Comparison of ENCODE assay signal across 9 cellular contexts in the genomic region with DNA sequence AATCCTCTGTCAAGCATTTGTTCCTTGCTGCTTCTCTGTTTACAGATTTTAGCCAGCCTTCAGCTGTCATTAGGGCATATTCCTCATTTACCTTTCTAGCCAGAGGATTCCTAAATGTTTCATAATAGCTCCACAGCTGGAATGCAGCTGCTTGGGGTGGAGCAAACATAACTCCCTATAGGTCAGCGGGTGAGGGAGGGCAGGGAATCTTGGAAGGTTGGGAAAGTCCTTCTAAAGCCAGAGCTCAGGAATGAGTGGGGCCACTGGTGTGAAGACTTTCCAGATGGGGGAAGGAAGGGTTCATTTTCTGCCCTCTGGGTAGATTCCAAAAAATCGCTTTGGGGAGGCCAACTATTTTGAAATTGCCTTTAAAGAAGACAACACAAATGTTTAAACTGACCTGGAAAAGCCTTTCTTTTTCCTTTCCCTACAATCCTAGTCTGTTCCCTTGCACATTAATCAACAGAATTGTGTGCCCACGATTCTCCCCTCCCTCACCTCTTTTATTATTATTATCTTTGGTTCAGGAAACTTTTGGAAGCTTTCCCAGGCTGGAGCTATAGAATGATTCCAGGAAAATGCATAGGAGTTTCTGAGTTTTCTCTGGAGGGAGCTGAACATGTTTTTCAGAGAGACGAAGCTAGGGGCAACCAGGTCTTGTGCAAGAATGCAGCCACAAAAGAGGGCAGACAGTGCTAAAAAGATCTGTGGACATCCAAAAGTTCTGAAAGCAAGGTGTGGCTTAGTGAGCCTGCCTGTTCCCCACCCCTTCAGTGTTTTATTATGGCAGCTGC. TPM values are rescaled to one million over a fixed set of nuclear protein-coding genes. Genes with fewer than 3 reads are reported as not detected.
A peak's percentile ranks its signal among the peaks of the same experiment; 100 is the strongest.
DNase-seq lines count a peak whose midpoint lies in the region; ATAC-seq and TF ChIP-seq lines count a peak whose summit lies in the region.
"Had no signal": no experiment of that assay in that cellular context is flagged by ENCODE, and none has a peak within 500 bp of the region (broad histone marks: within the 10 kb centered on the region; RNA-seq: fewer than 3 reads in every experiment).

No MANE protein-coding gene starts in this region.

- no peak for TF ChIP-seq EP300 in suprapubic skin (IDR thresholded peaks at IDR 0.05)

- H3K27me3 ChIP-seq in liver (ENCODE audit: control insufficient read depth in 4 of 4, insufficient read depth in 4 of 4, low read length in 3 of 4) (no peaks in the 10 kb centered on the region), suprapubic skin (no peaks in the 10 kb centered on the region)

- H3K9me3 ChIP-seq in liver (ENCODE audit: control insufficient read depth in 4 of 4, low read length in 3 of 4) (no peaks in the 10 kb centered on the region), suprapubic skin (no peaks in the 10 kb centered on the region)

- ATAC-seq in HG03025 (IDR thresholded peaks at IDR 0.05; ENCODE audit: low FRiP score, unreplicated experiment) (no peak), GM18511 (IDR thresholded peaks at IDR 0.05; ENCODE audit: unreplicated experiment) (no peak)
- ATAC-seq: activated CD8-positive, alpha-beta T cell treated with anti-CD3 and anti-CD28 coated beads for 36 hours had no signal

- DNase-seq in LHCN-M2 (ENCODE audit: low read depth), result peak; percentile 80
- peak; percentile 40 for DNase-seq in choroid plexus epithelial cell (ENCODE audit: low read depth)
- no peak for DNase-seq in suprapubic skin (ENCODE audit: low spot score in 2 of 2)
- no peak for DNase-seq in hippocampal formation (lab: John Stamatoyannopoulos, UW)
- DNase-seq in NCI-H345 treated with DMSO at 0.1 percent for 48 hours (lab: John Stamatoyannopoulos, UW; ENCODE audit: unreplicated experiment), result no peak
- DNase-seq: activated CD8-positive, alpha-beta T cell treated with anti-CD3 and anti-CD28 coated beads for 36 hours had no signal

- H3K36me3 ChIP-seq in liver (ENCODE audit: control insufficient read depth in 4 of 4, insufficient read depth in 3 of 4, low read depth in 1 of 4, low read length in 3 of 4) (no peaks in the 10 kb centered on the region), suprapubic skin (no peaks in the 10 kb centered on the region)

- peak overlapping the region in 1 of 2 donors; percentile 61 for H3K9ac ChIP-seq in liver (ENCODE audit: low read depth in 1 of 2, low read length in 2 of 2)

- peak; percentile 41 to 63 for TF ChIP-seq RAD21 in liver (IDR thresholded peaks at IDR 0.05)

- peaks cover 25 to 64% (median 54%) of the 10 kb centered on the region in 4 donors for H3K4me1 ChIP-seq in liver (ENCODE audit: control insufficient read depth in 4 of 4, insufficient read depth in 4 of 4, low read length in 3 of 4)
- peaks cover 71% of the 10 kb centered on the region for H3K4me1 ChIP-seq in suprapubic skin

- H3K4me3 ChIP-seq in choroid plexus epithelial cell (ENCODE audit: low read depth, low read length) (no peak overlapping the region), liver (ENCODE audit: low read depth in 1 of 3, low read length in 3 of 3) (no peak overlapping the region), suprapubic skin (no peak overlapping the region)

- TF ChIP-seq CTCF in choroid plexus epithelial cell (conservative IDR thresholded peaks at IDR 0.05; ENCODE audit: low read depth, low read length) (no peak), liver (IDR thresholded peaks at IDR 0.05; ENCODE audit: low read depth, low read length, missing input control) (no peak), suprapubic skin (IDR thresholded peaks at IDR 0.05) (no peak)

- H3K27ac ChIP-seq in liver (ENCODE audit: low read depth in 1 of 2, low read length in 2 of 2) (peak overlapping the region; percentile 97 to 99), suprapubic skin (peak overlapping the region; percentile 96)

- 14% methylated on average over 4 of the region's 4 CpGs for WGBS in liver
- 22% methylated on average over 4 of the region's 4 CpGs for WGBS in suprapubic skin

- no peak for TF ChIP-seq POLR2A in suprapubic skin (IDR thresholded peaks at IDR 0.05)

TF ChIP-seq in liver, 16 proteins besides CTCF, POLR2A, EP300 and RAD21:
- no peak for TF ChIP-seq YY1 (IDR thresholded peaks at IDR 0.05)
- peak in 1 of 2 donors; percentile 11 for TF ChIP-seq GABPA (IDR thresholded peaks at IDR 0.05 in 1 of 2, conservative IDR thresholded peaks at IDR 0.05 in 1 of 2)
- TF ChIP-seq, protein P1, sequence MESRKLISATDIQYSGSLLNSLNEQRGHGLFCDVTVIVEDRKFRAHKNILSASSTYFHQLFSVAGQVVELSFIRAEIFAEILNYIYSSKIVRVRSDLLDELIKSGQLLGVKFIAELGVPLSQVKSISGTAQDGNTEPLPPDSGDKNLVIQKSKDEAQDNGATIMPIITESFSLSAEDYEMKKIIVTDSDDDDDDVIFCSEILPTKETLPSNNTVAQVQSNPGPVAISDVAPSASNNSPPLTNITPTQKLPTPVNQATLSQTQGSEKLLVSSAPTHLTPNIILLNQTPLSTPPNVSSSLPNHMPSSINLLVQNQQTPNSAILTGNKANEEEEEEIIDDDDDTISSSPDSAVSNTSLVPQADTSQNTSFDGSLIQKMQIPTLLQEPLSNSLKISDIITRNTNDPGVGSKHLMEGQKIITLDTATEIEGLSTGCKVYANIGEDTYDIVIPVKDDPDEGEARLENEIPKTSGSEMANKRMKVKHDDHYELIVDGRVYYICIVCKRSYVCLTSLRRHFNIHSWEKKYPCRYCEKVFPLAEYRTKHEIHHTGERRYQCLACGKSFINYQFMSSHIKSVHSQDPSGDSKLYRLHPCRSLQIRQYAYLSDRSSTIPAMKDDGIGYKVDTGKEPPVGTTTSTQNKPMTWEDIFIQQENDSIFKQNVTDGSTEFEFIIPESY (IDR thresholded peaks at IDR 0.05), result peak; percentile 38
- TF ChIP-seq, protein P2, sequence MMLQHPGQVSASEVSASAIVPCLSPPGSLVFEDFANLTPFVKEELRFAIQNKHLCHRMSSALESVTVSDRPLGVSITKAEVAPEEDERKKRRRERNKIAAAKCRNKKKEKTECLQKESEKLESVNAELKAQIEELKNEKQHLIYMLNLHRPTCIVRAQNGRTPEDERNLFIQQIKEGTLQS (IDR thresholded peaks at IDR 0.05), result no peak
- TF ChIP-seq, protein P3, sequence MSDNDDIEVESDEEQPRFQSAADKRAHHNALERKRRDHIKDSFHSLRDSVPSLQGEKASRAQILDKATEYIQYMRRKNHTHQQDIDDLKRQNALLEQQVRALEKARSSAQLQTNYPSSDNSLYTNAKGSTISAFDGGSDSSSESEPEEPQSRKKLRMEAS (IDR thresholded peaks at IDR 0.05), result peak; percentile 89
- TF ChIP-seq, protein P4, sequence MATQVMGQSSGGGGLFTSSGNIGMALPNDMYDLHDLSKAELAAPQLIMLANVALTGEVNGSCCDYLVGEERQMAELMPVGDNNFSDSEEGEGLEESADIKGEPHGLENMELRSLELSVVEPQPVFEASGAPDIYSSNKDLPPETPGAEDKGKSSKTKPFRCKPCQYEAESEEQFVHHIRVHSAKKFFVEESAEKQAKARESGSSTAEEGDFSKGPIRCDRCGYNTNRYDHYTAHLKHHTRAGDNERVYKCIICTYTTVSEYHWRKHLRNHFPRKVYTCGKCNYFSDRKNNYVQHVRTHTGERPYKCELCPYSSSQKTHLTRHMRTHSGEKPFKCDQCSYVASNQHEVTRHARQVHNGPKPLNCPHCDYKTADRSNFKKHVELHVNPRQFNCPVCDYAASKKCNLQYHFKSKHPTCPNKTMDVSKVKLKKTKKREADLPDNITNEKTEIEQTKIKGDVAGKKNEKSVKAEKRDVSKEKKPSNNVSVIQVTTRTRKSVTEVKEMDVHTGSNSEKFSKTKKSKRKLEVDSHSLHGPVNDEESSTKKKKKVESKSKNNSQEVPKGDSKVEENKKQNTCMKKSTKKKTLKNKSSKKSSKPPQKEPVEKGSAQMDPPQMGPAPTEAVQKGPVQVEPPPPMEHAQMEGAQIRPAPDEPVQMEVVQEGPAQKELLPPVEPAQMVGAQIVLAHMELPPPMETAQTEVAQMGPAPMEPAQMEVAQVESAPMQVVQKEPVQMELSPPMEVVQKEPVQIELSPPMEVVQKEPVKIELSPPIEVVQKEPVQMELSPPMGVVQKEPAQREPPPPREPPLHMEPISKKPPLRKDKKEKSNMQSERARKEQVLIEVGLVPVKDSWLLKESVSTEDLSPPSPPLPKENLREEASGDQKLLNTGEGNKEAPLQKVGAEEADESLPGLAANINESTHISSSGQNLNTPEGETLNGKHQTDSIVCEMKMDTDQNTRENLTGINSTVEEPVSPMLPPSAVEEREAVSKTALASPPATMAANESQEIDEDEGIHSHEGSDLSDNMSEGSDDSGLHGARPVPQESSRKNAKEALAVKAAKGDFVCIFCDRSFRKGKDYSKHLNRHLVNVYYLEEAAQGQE (IDR thresholded peaks at IDR 0.05), result peak; percentile 64
- peak; percentile 76 to 89 for TF ChIP-seq HNF4A (conservative IDR thresholded peaks at IDR 0.05)
- TF ChIP-seq RXRA (IDR thresholded peaks at IDR 0.05), result peak; percentile 84 to 89
- TF ChIP-seq FOXA2 (IDR thresholded peaks at IDR 0.05), result no peak
- peak; percentile 13 to 65 for TF ChIP-seq EGR1 (IDR thresholded peaks at IDR 0.05; ENCODE audit: low read depth in 2 of 2)
- peak; percentile 77 for TF ChIP-seq HNF4G (IDR thresholded peaks at IDR 0.05)
- peak; percentile 80 for TF ChIP-seq SP1 (IDR thresholded peaks at IDR 0.05)
- TF ChIP-seq FOXA1 (IDR thresholded peaks at IDR 0.05), result peak; percentile 5
- peak; percentile 21 to 31 for TF ChIP-seq JUND (IDR thresholded peaks at IDR 0.05)
- TF ChIP-seq NR2F2 (IDR thresholded peaks at IDR 0.05), result peak; percentile 98
- no peak for TF ChIP-seq TAF1 (conservative IDR thresholded peaks at IDR 0.05)

RNA-seq across cellular contexts. Expression of a gene that starts 16.5 kb away (rescaled TPM):
- total RNA-seq in LHCN-M2 (2014; rRNA removed) (49.7 and 56.7 TPM in 2 replicates), liver (10 to 100 TPM in 1 of 2 donors, 1 to 10 TPM in 1; 7.6 to 15.8 TPM), suprapubic skin (10 to 100 TPM; 44.7 to 72.7 (median 65.6) TPM)
- 16.9 TPM for polyA plus RNA-seq in LHCN-M2 (2012)
- 1 to 10 TPM; 3.8 to 7.1 TPM for polyA plus RNA-seq in liver

RNA-seq across cellular contexts. Expression of a gene that starts 53.1 kb away (rescaled TPM):
- total RNA-seq in LHCN-M2 (2014; rRNA removed) (12.8 and 13.0 TPM in 2 replicates), liver (10 to 100 TPM in 1 of 2 donors, 1 to 10 TPM in 1; 6.7 to 17.8 TPM), suprapubic skin (10 to 100 TPM; 47.2 to 79.0 (median 53.9) TPM)
- polyA plus RNA-seq in LHCN-M2 (2012), result 3.3 TPM
- polyA plus RNA-seq in liver, result 1 to 10 TPM; 5.2 to 6.7 TPM

Comparison
In these comparisons a context has a peak if more than half of its experiments do, and no peak if none do; other contexts are left out.
1. DNase-seq: peak in LHCN-M2 (single experiment) and choroid plexus epithelial cell (single experiment); none in suprapubic skin (0 of 2), hippocampal formation (0 of 2) and NCI-H345 treated with DMSO at 0.1 percent for 48 hours (single experiment).